ENCODE assay signal across 8 cellular contexts in the genomic region with DNA sequence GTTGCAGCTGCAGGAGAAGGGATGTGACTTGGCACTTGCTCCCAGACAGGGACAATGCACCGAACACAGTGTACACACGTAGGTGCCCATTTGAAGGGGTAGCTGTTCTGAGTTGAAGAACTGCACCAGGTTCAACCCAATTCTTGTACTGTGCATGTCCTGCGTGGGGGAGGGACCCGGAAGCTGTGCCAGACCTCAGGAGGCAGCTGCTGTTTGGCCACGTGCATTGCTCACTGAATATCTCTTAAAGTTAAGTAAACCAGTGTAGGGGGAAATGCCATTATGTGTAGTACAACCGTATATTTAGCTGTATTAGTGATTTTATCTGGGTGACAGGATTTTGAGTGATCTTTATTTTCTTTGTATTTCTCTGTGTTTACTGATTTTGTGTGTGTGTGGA. TPM values are rescaled to one million over a fixed set of nuclear protein-coding genes. Genes with fewer than 3 reads are reported as not detected.
A peak's percentile ranks its signal among the peaks of the same experiment; 100 is the strongest.
DNase-seq lines count a peak whose midpoint lies in the region; ATAC-seq and TF ChIP-seq lines count a peak whose summit lies in the region.

No MANE protein-coding gene starts in this region.

- H3K27me3 ChIP-seq in HAP-1 (ENCODE audit: low read depth) (no peaks in the 10 kb centered on the region), OCI-LY1 (ENCODE audit: insufficient read depth, low read length) (no peaks in the 10 kb centered on the region)

- H3K4me1 Mint-ChIP-seq in dendritic cell treated with granulocyte-macrophage colony-stimulating factor and Interleukin-4, amounts not matched to agents 40 ng/mL and 50 ng/mL, for 4 days (ENCODE audit: low read depth) = peaks cover 6% of the 10 kb centered on the region
- peaks cover 0 to 12% (median 3%) of the 10 kb centered on the region in 4 donors for H3K4me1 Mint-ChIP-seq in naive thymus-derived CD8-positive, alpha-beta T cell

- ATAC-seq in naive thymus-derived CD8-positive, alpha-beta T cell = peak; percentile 23 to 45

- no peaks in the 10 kb centered on the region for H3K9me2 ChIP-seq in OCI-LY1 (ENCODE audit: low read depth, low read length)

- intact Hi-C loops in dendritic cell treated with granulocyte-macrophage colony-stimulating factor and Interleukin-4, amounts not matched to agents 40 ng/mL and 50 ng/mL, for 4 days (cut with micrococcal nuclease) = no loop called here

- POLR2A ChIA-PET in naive thymus-derived CD8-positive, alpha-beta T cell (lab: Charles Lee) = interaction anchor here (0.6 to 3.9 kb wide), 4 partner anchors 12 to 107 kb away, joined by 3 to 37 read pairs (median 6); a partner anchor contains a TSS

- H3K9me3 Mint-ChIP-seq in dendritic cell treated with granulocyte-macrophage colony-stimulating factor and Interleukin-4, amounts not matched to agents 40 ng/mL and 50 ng/mL, for 4 days = no peaks in the 10 kb centered on the region
- no peaks in the 10 kb centered on the region for H3K9me3 Mint-ChIP-seq in naive thymus-derived CD8-positive, alpha-beta T cell

- H3K27me3 Mint-ChIP-seq in dendritic cell treated with granulocyte-macrophage colony-stimulating factor and Interleukin-4, amounts not matched to agents 40 ng/mL and 50 ng/mL, for 4 days = no peaks in the 10 kb centered on the region
- peaks cover 0 to 2% (median 0%) of the 10 kb centered on the region in 5 donors for H3K27me3 Mint-ChIP-seq in naive thymus-derived CD8-positive, alpha-beta T cell

- H3K36me3 ChIP-seq in HAP-1 (replicated peaks) (no peaks in the 10 kb centered on the region), OCI-LY1 (ENCODE audit: insufficient read depth, low read length) (no peaks in the 10 kb centered on the region)

- no peaks in the 10 kb centered on the region for H3F3A ChIP-seq in OCI-LY1 (ENCODE audit: insufficient read depth, low read length)

- no peak for TF ChIP-seq CTCF in OCI-LY1 (IDR thresholded peaks at IDR 0.05; ENCODE audit: low read length)

- no peaks in the 10 kb centered on the region for H3K9me3 ChIP-seq in HAP-1
- H3K9me3 ChIP-seq in OCI-LY1 (ENCODE audit: low read length) = no peaks in the 10 kb centered on the region

- peak overlapping the region; percentile 75 for H3K27ac Mint-ChIP-seq in dendritic cell treated with granulocyte-macrophage colony-stimulating factor and Interleukin-4, amounts not matched to agents 40 ng/mL and 50 ng/mL, for 4 days
- H3K27ac Mint-ChIP-seq in naive thymus-derived CD8-positive, alpha-beta T cell = peak overlapping the region in 8 of 10 donors; percentile 47 to 87 (median 65)

- no peaks in the 10 kb centered on the region for H3K79me2 ChIP-seq in OCI-LY1 (ENCODE audit: insufficient read depth, low read length)

- no peaks in the 10 kb centered on the region for H4K20me1 ChIP-seq in OCI-LY1 (ENCODE audit: insufficient read depth, low read length)

- H3K27ac ChIP-seq in OCI-LY1 (ENCODE audit: low read depth, low read length, poor library complexity, severe bottlenecking) = peak overlapping the region; percentile 94

- in situ Hi-C loops in Caki2 (cut with HindIII; ENCODE audit: low pct_unique_long_range_greater_than_20kb, low sequenced_read_pairs) (no loop called here), HAP-1 (cut with MboI; ENCODE audit: low sequenced_read_pairs) (loop anchor here (10.0 kb wide), 1 partner anchor 143 kb away; no protein-coding TSS in a partner anchor)

- H3K36me3 Mint-ChIP-seq in dendritic cell treated with granulocyte-macrophage colony-stimulating factor and Interleukin-4, amounts not matched to agents 40 ng/mL and 50 ng/mL, for 4 days (ENCODE audit: low read depth) = no peaks in the 10 kb centered on the region
- no peaks in the 10 kb centered on the region for H3K36me3 Mint-ChIP-seq in naive thymus-derived CD8-positive, alpha-beta T cell

- H3K4me3 ChIP-seq in HAP-1 (peak overlapping the region; percentile 23), OCI-LY1 (ENCODE audit: low read depth, low read length, poor library complexity, severe bottlenecking) (peak overlapping the region; percentile 64)

- DNase-seq in Caki2 (ENCODE audit: low read depth) (peak; percentile 14), HAP-1 (ENCODE audit: low spot score in 2 of 2) (peak in 1 of 2 experiments; percentile 30), DMS79 treated with DMSO at 0.1 percent for 48 hours (lab: John Stamatoyannopoulos, UW) (no peak), A172 (ENCODE audit: low spot score) (no peak)
- peak in 1 of 10 donors; percentile 4 for DNase-seq in naive thymus-derived CD8-positive, alpha-beta T cell
- no peak for DNase-seq in activated CD4-positive, CD25-positive, alpha-beta regulatory T cell treated with anti-CD3 and anti-CD28 coated beads, Interleukin-2, amount 50 U/mL, for 72 hours

- H3K4me1 ChIP-seq in HAP-1 = peaks cover 7% of the 10 kb centered on the region
- H3K4me1 ChIP-seq in OCI-LY1 (ENCODE audit: insufficient read depth, low read length, severe bottlenecking) = peaks cover 37% of the 10 kb centered on the region

- peak overlapping the region; percentile 74 for H3K4me3 Mint-ChIP-seq in dendritic cell treated with granulocyte-macrophage colony-stimulating factor and Interleukin-4, amounts not matched to agents 40 ng/mL and 50 ng/mL, for 4 days
- H3K4me3 Mint-ChIP-seq in naive thymus-derived CD8-positive, alpha-beta T cell = peak overlapping the region; percentile 72 to 87 (median 83)

- H3K4me2 ChIP-seq in OCI-LY1 (ENCODE audit: low read length) = peak overlapping the region; percentile 81

- no peak overlapping the region for H2AFZ ChIP-seq in OCI-LY1 (ENCODE audit: low read length)

- peak overlapping the region; percentile 76; the same call in 1 of the 2 replicates for H3K9ac ChIP-seq in OCI-LY1 (ENCODE audit: low read length)

RNA-seq across cellular contexts. Expression of a gene that starts 12.0 kb away (rescaled TPM):
- total RNA-seq in Caki2 (2014; rRNA removed; shearing (Covaris generic); ENCODE audit: low replicate concordance) = 85.5 and 124 TPM in 2 replicates
- 100 to 1,000 TPM; 110 to 118 TPM for total RNA-seq in naive thymus-derived CD8-positive, alpha-beta T cell
- polyA plus RNA-seq in naive thymus-derived CD8-positive, alpha-beta T cell = 100 to 1,000 TPM; 146 to 175 (median 154) TPM
- total RNA-seq in A172 (2014; rRNA removed; shearing (Covaris generic)) = 260 and 261 TPM in 2 replicates
